Comparison of ENCODE assay signal across 10 cellular contexts in genomic region chr3:10419637-10420232, GRCh38.
A peak's percentile ranks its signal among the peaks of the same experiment; 100 is the strongest.
DNase-seq lines count a peak whose midpoint lies in the region; ATAC-seq lines count a peak whose summit lies in the region.
"Had no signal": no experiment of that assay in that cellular context is flagged by ENCODE, and none has a peak within 500 bp of the region (broad histone marks: within the 10 kb centered on the region; RNA-seq: fewer than 3 reads in every experiment).

No MANE protein-coding gene starts in this region.

- no peak overlapping the region for H3K4me3 ChIP-seq in BLaER1 treated with 17β-estradiol and CSF1 and Interleukin-3, amounts not matched to agents 10 nM and 100 nM
- H3K4me3 ChIP-seq: dorsolateral prefrontal cortex, MG63 had no signal

- peaks cover 34% of the 10 kb centered on the region for H3K27me3 Mint-ChIP-seq in T-helper 17 cell

- no peak overlapping the region for H3K4me3 Mint-ChIP-seq in T-helper 17 cell

- no peaks in the 10 kb centered on the region for H3K36me3 Mint-ChIP-seq in T-helper 17 cell (ENCODE audit: low read depth)

- H4K20me1 ChIP-seq in BLaER1 treated with 17β-estradiol and CSF1 and Interleukin-3, amounts not matched to agents 10 nM and 100 nM: no peaks in the 10 kb centered on the region

- H3K36me3 ChIP-seq in BLaER1 treated with 17β-estradiol and CSF1 and Interleukin-3, amounts not matched to agents 10 nM and 100 nM: no peaks in the 10 kb centered on the region
- H3K36me3 ChIP-seq: MG63 had no signal

- DNase-seq in T-helper 17 cell: no peak
- peak; percentile 45 for DNase-seq in activated effector memory CD4-positive, alpha-beta T cell treated with Interleukin-2 at 50 U/mL for 16 hours
- DNase-seq in renal cortical epithelial cell (ENCODE audit: low read depth): peak; percentile 55
- no peak for DNase-seq in SKM-1 treated with dmso at 0.1 percent for 144 hours (lab: John Stamatoyannopoulos, UW; ENCODE audit: unreplicated experiment)
- DNase-seq: dorsolateral prefrontal cortex, MG63 had no signal

- H3K4me1 Mint-ChIP-seq in T-helper 17 cell: peaks cover 2% of the 10 kb centered on the region

- no peaks in the 10 kb centered on the region for H3K9me3 ChIP-seq in BLaER1 treated with 17β-estradiol and CSF1 and Interleukin-3, amounts not matched to agents 10 nM and 100 nM (replicated peaks in 1 of 11)
- no peaks in the 10 kb centered on the region for H3K9me3 ChIP-seq in T-helper 17 cell (ENCODE audit: control insufficient read depth, low read length, poor library complexity, severe bottlenecking)
- H3K9me3 ChIP-seq: MG63 had no signal

- peaks cover 33 to 96% (median 78%) of the 10 kb centered on the region in 10 experiments for H3K4me1 ChIP-seq in BLaER1 treated with 17β-estradiol and CSF1 and Interleukin-3, amounts not matched to agents 10 nM and 100 nM

- H3K27ac Mint-ChIP-seq in T-helper 17 cell: no peak overlapping the region

- ATAC-seq in T-helper 17 cell: peak; percentile 51
- no peak for ATAC-seq in HG02798 (IDR thresholded peaks at IDR 0.05; ENCODE audit: poor library complexity, unreplicated experiment)
- ATAC-seq in GM21360 (IDR thresholded peaks at IDR 0.05; ENCODE audit: unreplicated experiment): no peak
- no peak for ATAC-seq in HG02870 (IDR thresholded peaks at IDR 0.05; ENCODE audit: unreplicated experiment)

- H3K9ac ChIP-seq in BLaER1 treated with 17β-estradiol and CSF1 and Interleukin-3, amounts not matched to agents 10 nM and 100 nM: peak overlapping the region in 5 of 11 experiments; percentile 13 to 65 (median 15); a peak in 5 of 22 replicates

- H3K4me2 ChIP-seq in BLaER1 treated with 17β-estradiol and CSF1 and Interleukin-3, amounts not matched to agents 10 nM and 100 nM: peak overlapping the region; percentile 36 to 94 (median 90); a peak in 20 of 22 replicates

- peaks cover 0 to 8% (median 0%) of the 10 kb centered on the region in 11 experiments; a peak in 1 of 22 replicates for H3K27me3 ChIP-seq in BLaER1 treated with 17β-estradiol and CSF1 and Interleukin-3, amounts not matched to agents 10 nM and 100 nM
- H3K27me3 ChIP-seq: dorsolateral prefrontal cortex, MG63 had no signal

- peak overlapping the region in 6 of 11 experiments; percentile 2 to 95 (median 82); a peak in 6 of 22 replicates for H3K27ac ChIP-seq in BLaER1 treated with 17β-estradiol and CSF1 and Interleukin-3, amounts not matched to agents 10 nM and 100 nM

Comparison
In these comparisons a context has a peak if more than half of its experiments do, and no peak if none do; other contexts are left out.
1. DNase-seq: peak in activated effector memory CD4-positive, alpha-beta T cell treated with Interleukin-2 at 50 U/mL for 16 hours (single experiment) and renal cortical epithelial cell (single experiment); none in T-helper 17 cell (0 of 3) and SKM-1 treated with dmso at 0.1 percent for 144 hours (single experiment).